Comparison of ENCODE assay signal across 20 cellular contexts in genomic region chr4:161894493-161895167, GRCh38.
A peak's percentile ranks its signal among the peaks of the same experiment; 100 is the strongest.
DNase-seq lines count a peak whose midpoint lies in the region; ATAC-seq and TF ChIP-seq lines count a peak whose summit lies in the region.
"Had no signal": no experiment of that assay in that cellular context is flagged by ENCODE, and none has a peak within 500 bp of the region (broad histone marks: within the 10 kb centered on the region; RNA-seq: fewer than 3 reads in every experiment).

No MANE protein-coding gene starts in this region.

- H3K27ac Mint-ChIP-seq in activated T-helper 2 cell treated with anti-CD3 and anti-CD28 coated beads, Interferon-gamma antibody, Interleukin-2, Interleukin-4, amounts not matched to agents 10 μg/mL and 5 μg/mL and 100 μg/mL, durations not matched to agents 14 hours and 24 hours and 36 hours: no peak overlapping the region
- no peak overlapping the region for H3K27ac Mint-ChIP-seq in type B pancreatic cell
- H3K27ac Mint-ChIP-seq: B cell; CD4-positive, CD25-positive, alpha-beta regulatory T cell; H9 had no signal

- no peaks in the 10 kb centered on the region for H3K36me3 Mint-ChIP-seq in activated T-helper 2 cell treated with anti-CD3 and anti-CD28 coated beads, Interferon-gamma antibody, Interleukin-2, Interleukin-4, amounts not matched to agents 10 μg/mL and 5 μg/mL and 100 μg/mL, durations not matched to agents 14 hours and 24 hours and 36 hours (ENCODE audit: low read depth)
- no peaks in the 10 kb centered on the region for H3K36me3 Mint-ChIP-seq in type B pancreatic cell
- H3K36me3 Mint-ChIP-seq: CD4-positive, CD25-positive, alpha-beta regulatory T cell had no signal

- no peaks in the 10 kb centered on the region for H3K27me3 ChIP-seq in RWPE2 (ENCODE audit: insufficient read depth, poor library complexity, severe bottlenecking)

- H3K27ac ChIP-seq in RWPE2 (ENCODE audit: poor library complexity, severe bottlenecking): peak overlapping the region; percentile 3

- peak; percentile 87 for ATAC-seq in RWPE2 (ENCODE audit: low read depth)
- ATAC-seq in HG03354 (IDR thresholded peaks at IDR 0.05; ENCODE audit: poor library complexity, severe bottlenecking, unreplicated experiment): no peak
- ATAC-seq: PC-3 had no signal

- no peaks in the 10 kb centered on the region for H3K27me3 Mint-ChIP-seq in activated T-helper 2 cell treated with anti-CD3 and anti-CD28 coated beads, Interferon-gamma antibody, Interleukin-2, Interleukin-4, amounts not matched to agents 10 μg/mL and 5 μg/mL and 100 μg/mL, durations not matched to agents 14 hours and 24 hours and 36 hours (ENCODE audit: low read depth)
- H3K27me3 Mint-ChIP-seq in type B pancreatic cell: no peaks in the 10 kb centered on the region
- H3K27me3 Mint-ChIP-seq: B cell; CD4-positive, CD25-positive, alpha-beta regulatory T cell had no signal

- peaks cover 11% of the 10 kb centered on the region for H3K4me1 ChIP-seq in RWPE2 (ENCODE audit: insufficient read depth, poor library complexity, severe bottlenecking)

- H3K4me1 Mint-ChIP-seq in activated T-helper 2 cell treated with anti-CD3 and anti-CD28 coated beads, Interferon-gamma antibody, Interleukin-2, Interleukin-4, amounts not matched to agents 10 μg/mL and 5 μg/mL and 100 μg/mL, durations not matched to agents 14 hours and 24 hours and 36 hours (ENCODE audit: low read depth): no peaks in the 10 kb centered on the region
- H3K4me1 Mint-ChIP-seq in type B pancreatic cell (ENCODE audit: unreplicated experiment): no peaks in the 10 kb centered on the region
- H3K4me1 Mint-ChIP-seq: B cell; CD4-positive, CD25-positive, alpha-beta regulatory T cell; H9 had no signal

- no peak overlapping the region for H3K4me3 ChIP-seq in RWPE2 (ENCODE audit: severe bottlenecking)
- H3K4me3 ChIP-seq: GM12878 had no signal

- intact Hi-C loops in activated T-helper 2 cell treated with anti-CD3 and anti-CD28 coated beads, Interferon-gamma antibody, Interleukin-2, Interleukin-4, amounts not matched to agents 10 μg/mL and 5 μg/mL and 100 μg/mL, durations not matched to agents 14 hours and 24 hours and 36 hours (cut with micrococcal nuclease): no loop called here

- DNase-seq in SHP77 (lab: John Stamatoyannopoulos, UW) (peak; percentile 4 to 19), SHP77 treated with DMSO at 0.1 percent for 48 hours (lab: John Stamatoyannopoulos, UW) (no peak), RWPE2 (ENCODE audit: low spot score) (peak; percentile 45), glomerular visceral epithelial cell (ENCODE audit: extremely low spot score) (peak; percentile 1), D341Med (ENCODE audit: low spot score) (no peak), type B pancreatic cell (ENCODE audit: extremely low spot score, unreplicated experiment) (no peak)
- no peak for DNase-seq in activated T-helper 2 cell treated with anti-CD3 and anti-CD28 coated beads, Interferon-gamma antibody, Interleukin-2, Interleukin-4, amounts not matched to agents 10 μg/mL and 5 μg/mL and 100 μg/mL, durations not matched to agents 14 hours and 24 hours and 36 hours (ENCODE audit: low spot score)
- DNase-seq: 8988T; CD4-positive, CD25-positive, alpha-beta regulatory T cell; COR-L47; GF-D8; H9; NCI-H1417; NCI-H187 treated with DMSO at 0.1 percent for 48 hours; NCI-H226; NCI-H524; PC-3 had no signal

- no peaks in the 10 kb centered on the region for H3K9me3 ChIP-seq in RWPE2 (ENCODE audit: severe bottlenecking)

- no peak overlapping the region for H3K4me3 Mint-ChIP-seq in activated T-helper 2 cell treated with anti-CD3 and anti-CD28 coated beads, Interferon-gamma antibody, Interleukin-2, Interleukin-4, amounts not matched to agents 10 μg/mL and 5 μg/mL and 100 μg/mL, durations not matched to agents 14 hours and 24 hours and 36 hours (ENCODE audit: low read depth)
- H3K4me3 Mint-ChIP-seq in type B pancreatic cell: no peak overlapping the region
- H3K4me3 Mint-ChIP-seq: B cell, H9 had no signal

- H3K36me3 ChIP-seq in RWPE2 (ENCODE audit: low read depth): no peaks in the 10 kb centered on the region

- H3K9me3 Mint-ChIP-seq in activated T-helper 2 cell treated with anti-CD3 and anti-CD28 coated beads, Interferon-gamma antibody, Interleukin-2, Interleukin-4, amounts not matched to agents 10 μg/mL and 5 μg/mL and 100 μg/mL, durations not matched to agents 14 hours and 24 hours and 36 hours: peaks cover 5% of the 10 kb centered on the region
- no peaks in the 10 kb centered on the region for H3K9me3 Mint-ChIP-seq in type B pancreatic cell
- H3K9me3 Mint-ChIP-seq: H9 had no signal

- TF ChIP-seq CTCF in RWPE2 (IDR thresholded peaks at IDR 0.05; ENCODE audit: poor library complexity, severe bottlenecking): no peak
- no peak for TF ChIP-seq CTCF in type B pancreatic cell (conservative IDR thresholded peaks at IDR 0.05)

Comparison
In these comparisons a context has a peak if more than half of its experiments do, and no peak if none do; other contexts are left out.
1. DNase-seq: peak in SHP77 (2 of 2), RWPE2 (single experiment) and glomerular visceral epithelial cell (single experiment); none in SHP77 treated with DMSO at 0.1 percent for 48 hours (single experiment), D341Med (single experiment), activated T-helper 2 cell treated with anti-CD3 and anti-CD28 coated beads, Interferon-gamma antibody, Interleukin-2, Interleukin-4, amounts not matched to agents 10 μg/mL and 5 μg/mL and 100 μg/mL, durations not matched to agents 14 hours and 24 hours and 36 hours (single experiment) and type B pancreatic cell (single experiment).